8 cellular contexts compared by ENCODE assay signal in genomic region chr5:24633705-24634325, GRCh38. TPM values are rescaled to one million over a fixed set of nuclear protein-coding genes. Genes with fewer than 3 reads are reported as not detected.
DNase-seq lines count a peak whose midpoint lies in the region; ATAC-seq and TF ChIP-seq lines count a peak whose summit lies in the region.

No MANE protein-coding gene starts in this region.

- ATAC-seq in HG02623 (IDR thresholded peaks at IDR 0.05; ENCODE audit: unreplicated experiment), result peak; percentile 86
- ATAC-seq in body of pancreas, result no peak
- ATAC-seq in aorta (ENCODE audit: low FRiP score), result no peak

- WGBS in body of pancreas, 2 donors, result 0% methylated on average over 4 of the region's 4 CpGs
- WGBS in aorta, 2 donors, result 0 to 1% methylated on average over 4 of the region's 4 CpGs

- H3K4me1 ChIP-seq in body of pancreas (no peaks in the 10 kb centered on the region), aorta (ENCODE audit: control insufficient read depth in 1 of 2, insufficient read depth in 2 of 2, low read length in 2 of 2) (no peaks in the 10 kb centered on the region)

- H3K36me3 ChIP-seq in body of pancreas (replicated peaks in 1 of 2; ENCODE audit: insufficient read depth in 1 of 2, low read depth in 2 of 2) (no peaks in the 10 kb centered on the region), aorta (ENCODE audit: control insufficient read depth in 1 of 2, insufficient read depth in 2 of 2, low read length in 1 of 2) (no peaks in the 10 kb centered on the region)

- no peak overlapping the region for H3K4me3 ChIP-seq in body of pancreas
- no peak overlapping the region for H3K4me3 ChIP-seq in aorta (ENCODE audit: low read length in 2 of 2)

- intact Hi-C loops in body of pancreas (cut with DNase I), result no loop called here
- intact Hi-C loops in aorta (cut with DNase I), result no loop called here

- no peaks in the 10 kb centered on the region for H3K9me3 ChIP-seq in body of pancreas
- no peaks in the 10 kb centered on the region for H3K9me3 ChIP-seq in aorta (ENCODE audit: control insufficient read depth, low read length)

- peak in 6 of 7 experiments; percentile 41 to 60 (median 57) for TF ChIP-seq CTCF in body of pancreas (IDR thresholded peaks at IDR 0.05)

- H3K27me3 ChIP-seq in body of pancreas (no peaks in the 10 kb centered on the region), aorta (ENCODE audit: control insufficient read depth in 1 of 2, insufficient read depth in 2 of 2, low read length in 1 of 2) (no peaks in the 10 kb centered on the region)

- DNase-seq in EH (ENCODE audit: low read depth), result peak; percentile 35
- peak; percentile 21 for DNase-seq in NCI-H2171 treated with DMSO at 0.1 percent for 48 hours (lab: John Stamatoyannopoulos, UW)
- DNase-seq in body of pancreas, result peak in 1 of 4 donors; percentile 12
- DNase-seq in lung microvascular endothelial cell (ENCODE audit: low read depth in 2 of 2), result peak; percentile 34 to 45
- no peak for DNase-seq in aorta
- no peak for DNase-seq in stimulated activated naive CD4-positive, alpha-beta T cell treated with Interleukin-2 at 50 U/mL for 16 hours (lab: John Stamatoyannopoulos, UW)
- DNase-seq in NCI-H1048 (lab: John Stamatoyannopoulos, UW), result no peak

- H3K27ac ChIP-seq in body of pancreas (no peak overlapping the region), aorta (ENCODE audit: low read depth in 1 of 2, low read length in 2 of 2) (no peak overlapping the region)

- TF ChIP-seq POLR2A in body of pancreas (IDR thresholded peaks at IDR 0.05), result no peak

RNA-seq across cellular contexts. Expression of gene CDH10, which starts 11.0 kb away (rescaled TPM):
- under 1 TPM in 1 of 2 donors, not detected in 1; 0.26 TPM for total RNA-seq in body of pancreas
- under 0.01 TPM in 1 of 2 replicates, not detected in the other for total RNA-seq in lung microvascular endothelial cell
- total RNA-seq in aorta, result not detected
- not detected for polyA plus RNA-seq in aorta

Comparison
In these comparisons a context has a peak if more than half of its experiments do, and no peak if none do; other contexts are left out.
1. DNase-seq: peak in EH (single experiment), NCI-H2171 treated with DMSO at 0.1 percent for 48 hours (single experiment) and lung microvascular endothelial cell (2 of 2); none in aorta (0 of 2), stimulated activated naive CD4-positive, alpha-beta T cell treated with Interleukin-2 at 50 U/mL for 16 hours (single experiment) and NCI-H1048 (single experiment).